1 cellular context compared by ENCODE assay signal in the genomic region with DNA sequence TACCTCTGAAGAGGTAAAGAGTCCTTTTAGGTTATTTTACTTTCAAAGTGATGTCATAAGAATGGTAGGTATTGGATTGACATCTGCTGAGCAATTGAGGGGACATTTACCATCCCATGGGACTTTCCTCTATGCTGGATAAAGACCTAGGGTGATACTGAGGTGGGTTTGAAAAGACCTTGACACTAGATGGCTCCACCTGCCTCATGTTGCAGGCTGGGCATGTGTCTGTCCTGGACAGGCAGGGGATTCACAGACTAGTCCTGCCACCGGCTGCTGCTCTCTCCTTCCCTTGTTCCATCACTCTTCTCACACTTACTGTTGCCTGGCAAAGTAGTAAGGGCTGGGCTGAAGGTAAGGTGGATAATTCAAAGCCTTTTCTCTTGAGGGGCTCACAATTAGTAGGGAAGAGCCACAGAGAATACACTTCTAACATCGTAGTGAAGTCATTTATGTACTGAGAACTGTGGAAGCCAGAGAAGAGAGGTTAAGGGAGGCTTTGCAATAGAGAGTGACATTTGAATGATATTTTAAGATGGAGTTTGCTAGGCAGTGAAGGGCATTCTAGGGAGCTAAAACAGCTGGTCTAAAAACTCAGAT.
TF ChIP-seq lines count a peak whose summit lies in the region.

No MANE protein-coding gene starts in this region.

TF ChIP-seq in GM12878, 131 proteins besides CTCF, POLR2A, EP300 and RAD21 (continued from another document):
- TF ChIP-seq, protein P1, sequence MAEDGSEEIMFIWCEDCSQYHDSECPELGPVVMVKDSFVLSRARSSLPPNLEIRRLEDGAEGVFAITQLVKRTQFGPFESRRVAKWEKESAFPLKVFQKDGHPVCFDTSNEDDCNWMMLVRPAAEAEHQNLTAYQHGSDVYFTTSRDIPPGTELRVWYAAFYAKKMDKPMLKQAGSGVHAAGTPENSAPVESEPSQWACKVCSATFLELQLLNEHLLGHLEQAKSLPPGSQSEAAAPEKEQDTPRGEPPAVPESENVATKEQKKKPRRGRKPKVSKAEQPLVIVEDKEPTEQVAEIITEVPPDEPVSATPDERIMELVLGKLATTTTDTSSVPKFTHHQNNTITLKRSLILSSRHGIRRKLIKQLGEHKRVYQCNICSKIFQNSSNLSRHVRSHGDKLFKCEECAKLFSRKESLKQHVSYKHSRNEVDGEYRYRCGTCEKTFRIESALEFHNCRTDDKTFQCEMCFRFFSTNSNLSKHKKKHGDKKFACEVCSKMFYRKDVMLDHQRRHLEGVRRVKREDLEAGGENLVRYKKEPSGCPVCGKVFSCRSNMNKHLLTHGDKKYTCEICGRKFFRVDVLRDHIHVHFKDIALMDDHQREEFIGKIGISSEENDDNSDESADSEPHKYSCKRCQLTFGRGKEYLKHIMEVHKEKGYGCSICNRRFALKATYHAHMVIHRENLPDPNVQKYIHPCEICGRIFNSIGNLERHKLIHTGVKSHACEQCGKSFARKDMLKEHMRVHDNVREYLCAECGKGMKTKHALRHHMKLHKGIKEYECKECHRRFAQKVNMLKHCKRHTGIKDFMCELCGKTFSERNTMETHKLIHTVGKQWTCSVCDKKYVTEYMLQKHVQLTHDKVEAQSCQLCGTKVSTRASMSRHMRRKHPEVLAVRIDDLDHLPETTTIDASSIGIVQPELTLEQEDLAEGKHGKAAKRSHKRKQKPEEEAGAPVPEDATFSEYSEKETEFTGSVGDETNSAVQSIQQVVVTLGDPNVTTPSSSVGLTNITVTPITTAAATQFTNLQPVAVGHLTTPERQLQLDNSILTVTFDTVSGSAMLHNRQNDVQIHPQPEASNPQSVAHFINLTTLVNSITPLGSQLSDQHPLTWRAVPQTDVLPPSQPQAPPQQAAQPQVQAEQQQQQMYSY (CRISPR knock-in tag; IDR thresholded peaks at IDR 0.05), result no peak
- no peak for TF ChIP-seq ASH2L (IDR thresholded peaks at IDR 0.05; ENCODE audit: borderline replicate concordance, low read depth)
TF ChIP-seq in GM12878: peak in this region for 12.
